Comparison of ENCODE assay signal across 8 cellular contexts in genomic region chrX:386239-386767, GRCh38. TPM values are rescaled to one million over a fixed set of nuclear protein-coding genes. Genes with fewer than 3 reads are reported as not detected.
DNase-seq lines count a peak whose midpoint lies in the region; ATAC-seq and TF ChIP-seq lines count a peak whose summit lies in the region.

No MANE protein-coding gene starts in this region.

- peak overlapping the region; percentile 63 for H3K4me3 Mint-ChIP-seq in progenitor cell of endocrine pancreas (ENCODE audit: low read depth)

- H3K27me3 Mint-ChIP-seq in progenitor cell of endocrine pancreas = no peaks in the 10 kb centered on the region

- peaks cover 2% of the 10 kb centered on the region for H3K4me1 Mint-ChIP-seq in progenitor cell of endocrine pancreas (ENCODE audit: low read depth)

- H3K9me3 ChIP-seq in WERI-Rb-1 (ENCODE audit: severe bottlenecking) = no peaks in the 10 kb centered on the region

- peak overlapping the region; percentile 92 for H3K4me3 ChIP-seq in WERI-Rb-1 (ENCODE audit: low read depth, low read length)

- ATAC-seq in GM18519 (IDR thresholded peaks at IDR 0.05; ENCODE audit: low FRiP score, unreplicated experiment) (peak; percentile 24), HG02884 (IDR thresholded peaks at IDR 0.05; ENCODE audit: unreplicated experiment) (peak; percentile 26)

- TF ChIP-seq CTCF in WERI-Rb-1 (IDR thresholded peaks at IDR 0.05; ENCODE audit: low read depth, low read length) (no peak), progenitor cell of endocrine pancreas (IDR thresholded peaks at IDR 0.05; ENCODE audit: unreplicated experiment) (no peak)

- no peaks in the 10 kb centered on the region for H3K9me3 Mint-ChIP-seq in progenitor cell of endocrine pancreas (ENCODE audit: low read depth)

- no peak overlapping the region for H3K27ac Mint-ChIP-seq in progenitor cell of endocrine pancreas

- no peak for DNase-seq in WERI-Rb-1
- peak; percentile 14 for DNase-seq in epidermal melanocyte (ENCODE audit: insufficient read length, low spot score)
- DNase-seq in progenitor cell of endocrine pancreas (ENCODE audit: low spot score, unreplicated experiment) = no peak
- no peak for DNase-seq in NCI-H524 (lab: John Stamatoyannopoulos, UW)
- DNase-seq in HuH-7 (ENCODE audit: low spot score) = no peak
- DNase-seq in NCI-H1105 (lab: John Stamatoyannopoulos, UW) = no peak

- H3K36me3 ChIP-seq in WERI-Rb-1 = peaks cover 5% of the 10 kb centered on the region

- no peaks in the 10 kb centered on the region for H3K36me3 Mint-ChIP-seq in progenitor cell of endocrine pancreas (ENCODE audit: insufficient read depth)

- peak overlapping the region; percentile 100 for H3K27ac ChIP-seq in WERI-Rb-1

- no peaks in the 10 kb centered on the region for H3K27me3 ChIP-seq in WERI-Rb-1 (ENCODE audit: insufficient read depth, low read depth, severe bottlenecking)

RNA-seq across cellular contexts. Expression of gene PPP2R3B, which starts 0.4 kb away (rescaled TPM):
- total RNA-seq in progenitor cell of endocrine pancreas = 70.0 and 72.6 TPM in 2 replicates
